8 cellular contexts compared by ENCODE assay signal in the genomic region with DNA sequence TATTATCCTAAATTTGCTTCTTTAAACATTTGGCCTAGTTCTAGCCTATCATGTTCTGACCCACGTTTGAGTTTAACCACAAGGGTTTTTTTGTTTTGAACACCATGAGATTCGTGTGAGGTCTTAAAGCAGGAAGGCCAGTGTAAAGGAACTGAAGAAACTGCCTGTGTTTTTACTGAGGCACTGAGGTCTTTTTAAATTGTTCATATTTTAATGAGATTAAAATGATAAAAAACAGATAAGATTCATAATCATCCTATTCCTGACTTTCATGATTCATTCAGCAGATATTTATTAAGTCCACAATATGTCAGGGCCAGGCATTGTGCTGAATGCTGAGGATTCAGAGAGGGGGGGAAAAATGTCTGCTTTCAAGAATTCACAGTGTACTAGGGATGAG. TPM values are rescaled to one million over a fixed set of nuclear protein-coding genes. Genes with fewer than 3 reads are reported as not detected.
DNase-seq lines count a peak whose midpoint lies in the region; ATAC-seq, FAIRE-seq and TF ChIP-seq lines count a peak whose summit lies in the region.

No MANE protein-coding gene starts in this region.

- H3K36me3 Mint-ChIP-seq in IgD-negative memory B cell (peaks cover 1% of the 10 kb centered on the region), astrocyte (ENCODE audit: low read depth, unreplicated experiment) (no peaks in the 10 kb centered on the region), glutamatergic neuron (ENCODE audit: unreplicated experiment) (no peaks in the 10 kb centered on the region)

- H3K36me3 ChIP-seq in astrocyte (ENCODE audit: insufficient read depth, low read length) (no peaks in the 10 kb centered on the region), neural cell (ENCODE audit: insufficient read depth, low read length) (no peaks in the 10 kb centered on the region), BE2C (no peaks in the 10 kb centered on the region)

- peak; percentile 43 for FAIRE-seq in astrocyte (lab: Jason Lieb, UNC)

- H3K27me3 Mint-ChIP-seq in IgD-negative memory B cell (no peaks in the 10 kb centered on the region), astrocyte (ENCODE audit: low read depth, unreplicated experiment) (no peaks in the 10 kb centered on the region), glutamatergic neuron (ENCODE audit: unreplicated experiment) (peaks cover 1% of the 10 kb centered on the region)

- no peaks in the 10 kb centered on the region for H3K9me2 ChIP-seq in neural cell (ENCODE audit: insufficient read depth, low read length)

- H3F3A ChIP-seq in neural cell (ENCODE audit: insufficient read depth, low read length, poor library complexity, severe bottlenecking): no peaks in the 10 kb centered on the region

- H3K4me1 Mint-ChIP-seq in IgD-negative memory B cell: peaks cover 12 to 27% (median 23%) of the 10 kb centered on the region in 3 donors
- H3K4me1 Mint-ChIP-seq in astrocyte (ENCODE audit: low read depth, unreplicated experiment): peaks cover 5% of the 10 kb centered on the region
- no peaks in the 10 kb centered on the region for H3K4me1 Mint-ChIP-seq in glutamatergic neuron (ENCODE audit: low read depth, unreplicated experiment)

- in situ Hi-C loops in GM13976 (cut with MboI; ENCODE audit: low sequenced_read_pairs, unreplicated experiment): no loop called here

- H3K9ac ChIP-seq in astrocyte (ENCODE audit: low read length) (peak overlapping the region; percentile 32), neural cell (ENCODE audit: low read length) (no peak overlapping the region)

- H3K9me3 Mint-ChIP-seq in IgD-negative memory B cell (no peaks in the 10 kb centered on the region), astrocyte (ENCODE audit: unreplicated experiment) (no peaks in the 10 kb centered on the region), glutamatergic neuron (ENCODE audit: unreplicated experiment) (peaks cover 6% of the 10 kb centered on the region)

- H3K27ac Mint-ChIP-seq in IgD-negative memory B cell (peak overlapping the region; percentile 16 to 81 (median 21)), astrocyte (ENCODE audit: unreplicated experiment) (no peak overlapping the region), glutamatergic neuron (ENCODE audit: unreplicated experiment) (no peak overlapping the region)

- H3K27ac ChIP-seq in astrocyte (ENCODE audit: low read depth, low read length) (peak overlapping the region; percentile 39), neural cell (ENCODE audit: low read length) (no peak overlapping the region)

- TF ChIP-seq RAD21 in neural cell (conservative IDR thresholded peaks at IDR 0.05): no peak

- H3K4me1 ChIP-seq in astrocyte (ENCODE audit: insufficient read depth, low read length) (peaks cover 15% of the 10 kb centered on the region), BE2C (no peaks in the 10 kb centered on the region)

- TF ChIP-seq EP300 in neural cell (conservative IDR thresholded peaks at IDR 0.05; ENCODE audit: poor library complexity, severe bottlenecking): no peak

- peak overlapping the region; percentile 93 for H3K4me2 ChIP-seq in astrocyte (ENCODE audit: low read length)
- no peak overlapping the region for H3K4me2 ChIP-seq in neural cell (ENCODE audit: low read length)

- peaks cover 11% of the 10 kb centered on the region for H4K20me1 ChIP-seq in astrocyte (ENCODE audit: insufficient read depth, low read length)
- H4K20me1 ChIP-seq in neural cell (ENCODE audit: insufficient read depth): no peaks in the 10 kb centered on the region

- no peaks in the 10 kb centered on the region for H3K9me3 ChIP-seq in astrocyte (ENCODE audit: insufficient read depth, low read depth, low read length)
- H3K9me3 ChIP-seq in neural cell (ENCODE audit: low read length): no peaks in the 10 kb centered on the region
- H3K9me3 ChIP-seq in BE2C: no peaks in the 10 kb centered on the region

- H3K79me2 ChIP-seq in astrocyte (ENCODE audit: insufficient read depth, low read length) (peaks cover 70% of the 10 kb centered on the region), neural cell (replicated peaks; ENCODE audit: insufficient read depth, low read length) (peaks cover 26% of the 10 kb centered on the region)

- peak overlapping the region; percentile 1 to 57 (median 22) for H3K4me3 Mint-ChIP-seq in IgD-negative memory B cell
- peak overlapping the region; percentile 66 for H3K4me3 Mint-ChIP-seq in astrocyte (ENCODE audit: unreplicated experiment)
- H3K4me3 Mint-ChIP-seq in glutamatergic neuron (ENCODE audit: unreplicated experiment): no peak overlapping the region

- DNase-seq in astrocyte (ENCODE audit: low read depth): peak; percentile 51
- DNase-seq in glutamatergic neuron: no peak
- no peak for DNase-seq in BE2C
- DNase-seq in GM13976 (ENCODE audit: low spot score): no peak

- H2AFZ ChIP-seq in astrocyte (ENCODE audit: low read depth, low read length) (no peak overlapping the region), neural cell (ENCODE audit: low read depth, low read length) (no peak overlapping the region)

- H3K4me3 ChIP-seq in astrocyte (ENCODE audit: insufficient read depth, low read depth, low read length): no peak overlapping the region
- peak overlapping the region; percentile 78 for H3K4me3 ChIP-seq in neural cell (ENCODE audit: low read length)
- H3K4me3 ChIP-seq in BE2C (ENCODE audit: low read depth, low read length): no peak overlapping the region

- H3K27me3 ChIP-seq in astrocyte (ENCODE audit: insufficient read depth, low read length) (no peaks in the 10 kb centered on the region), neural cell (ENCODE audit: insufficient read depth, low read depth, low read length) (peaks cover 8% of the 10 kb centered on the region), BE2C (no peaks in the 10 kb centered on the region)

- TF ChIP-seq CTCF in astrocyte (IDR thresholded peaks at IDR 0.05; ENCODE audit: insufficient read depth, low read depth, low read length): no peak
- no peak for TF ChIP-seq CTCF in neural cell (IDR thresholded peaks at IDR 0.05; ENCODE audit: poor library complexity, severe bottlenecking)
- TF ChIP-seq CTCF in glutamatergic neuron (IDR thresholded peaks at IDR 0.05; ENCODE audit: partially characterized antibody, unreplicated experiment): no peak
- no peak for TF ChIP-seq CTCF in BE2C (IDR thresholded peaks at IDR 0.05; ENCODE audit: low read depth, low read length)
- TF ChIP-seq CTCF in GM13976 (IDR thresholded peaks at IDR 0.05; ENCODE audit: borderline replicate concordance, control extremely low read depth, extremely low read depth, insufficient read depth, missing control alignments): no peak

- ATAC-seq in GM18511 (IDR thresholded peaks at IDR 0.05; ENCODE audit: unreplicated experiment) (peak; percentile 15), GM21423 (IDR thresholded peaks at IDR 0.05; ENCODE audit: unreplicated experiment) (no peak)

TF ChIP-seq in neural cell, 6 proteins besides CTCF, POLR2A, EP300 and RAD21:
- TF ChIP-seq, protein P1, sequence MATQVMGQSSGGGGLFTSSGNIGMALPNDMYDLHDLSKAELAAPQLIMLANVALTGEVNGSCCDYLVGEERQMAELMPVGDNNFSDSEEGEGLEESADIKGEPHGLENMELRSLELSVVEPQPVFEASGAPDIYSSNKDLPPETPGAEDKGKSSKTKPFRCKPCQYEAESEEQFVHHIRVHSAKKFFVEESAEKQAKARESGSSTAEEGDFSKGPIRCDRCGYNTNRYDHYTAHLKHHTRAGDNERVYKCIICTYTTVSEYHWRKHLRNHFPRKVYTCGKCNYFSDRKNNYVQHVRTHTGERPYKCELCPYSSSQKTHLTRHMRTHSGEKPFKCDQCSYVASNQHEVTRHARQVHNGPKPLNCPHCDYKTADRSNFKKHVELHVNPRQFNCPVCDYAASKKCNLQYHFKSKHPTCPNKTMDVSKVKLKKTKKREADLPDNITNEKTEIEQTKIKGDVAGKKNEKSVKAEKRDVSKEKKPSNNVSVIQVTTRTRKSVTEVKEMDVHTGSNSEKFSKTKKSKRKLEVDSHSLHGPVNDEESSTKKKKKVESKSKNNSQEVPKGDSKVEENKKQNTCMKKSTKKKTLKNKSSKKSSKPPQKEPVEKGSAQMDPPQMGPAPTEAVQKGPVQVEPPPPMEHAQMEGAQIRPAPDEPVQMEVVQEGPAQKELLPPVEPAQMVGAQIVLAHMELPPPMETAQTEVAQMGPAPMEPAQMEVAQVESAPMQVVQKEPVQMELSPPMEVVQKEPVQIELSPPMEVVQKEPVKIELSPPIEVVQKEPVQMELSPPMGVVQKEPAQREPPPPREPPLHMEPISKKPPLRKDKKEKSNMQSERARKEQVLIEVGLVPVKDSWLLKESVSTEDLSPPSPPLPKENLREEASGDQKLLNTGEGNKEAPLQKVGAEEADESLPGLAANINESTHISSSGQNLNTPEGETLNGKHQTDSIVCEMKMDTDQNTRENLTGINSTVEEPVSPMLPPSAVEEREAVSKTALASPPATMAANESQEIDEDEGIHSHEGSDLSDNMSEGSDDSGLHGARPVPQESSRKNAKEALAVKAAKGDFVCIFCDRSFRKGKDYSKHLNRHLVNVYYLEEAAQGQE (IDR thresholded peaks at IDR 0.05; ENCODE audit: borderline replicate concordance): no peak
- TF ChIP-seq SMC3 (conservative IDR thresholded peaks at IDR 0.05; ENCODE audit: poor library complexity): no peak
- TF ChIP-seq MXI1 (conservative IDR thresholded peaks at IDR 0.05; ENCODE audit: poor library complexity, severe bottlenecking): no peak
- TF ChIP-seq TAF1 (IDR thresholded peaks at IDR 0.05; ENCODE audit: low read depth): no peak
- TF ChIP-seq EZH2 (IDR thresholded peaks at IDR 0.05; ENCODE audit: borderline replicate concordance, insufficient read depth, low read length, poor library complexity, severe bottlenecking): no peak
- no peak for TF ChIP-seq POLR2AphosphoS5 (IDR thresholded peaks at IDR 0.05)

RNA-seq across cellular contexts. Expression of a gene that starts 3.2 kb away (rescaled TPM):
- polyA plus RNA-seq in IgD-negative memory B cell: 7.2 TPM
- total RNA-seq in astrocyte: 34.3 and 42.9 TPM in 2 replicates
- polyA plus RNA-seq in neural cell: 16.5 and 18.1 TPM in 2 replicates
- 33.1 and 37.5 TPM in 2 replicates for polyA minus RNA-seq in neural cell
- 9.0 TPM for total RNA-seq in glutamatergic neuron (ENCODE audit: unreplicated experiment)
- 11.4 TPM for polyA plus RNA-seq in BE2C (2012; ENCODE audit: insufficient read depth, insufficient read length, low read depth)

Comparison
In these comparisons a context has a peak if more than half of its experiments do, and no peak if none do; other contexts are left out.
1. H3K27ac Mint-ChIP-seq: peak in IgD-negative memory B cell (3 of 3); none in astrocyte (single experiment) and glutamatergic neuron (single experiment).